Comparison of ENCODE assay signal across 18 cellular contexts in the genomic region with DNA sequence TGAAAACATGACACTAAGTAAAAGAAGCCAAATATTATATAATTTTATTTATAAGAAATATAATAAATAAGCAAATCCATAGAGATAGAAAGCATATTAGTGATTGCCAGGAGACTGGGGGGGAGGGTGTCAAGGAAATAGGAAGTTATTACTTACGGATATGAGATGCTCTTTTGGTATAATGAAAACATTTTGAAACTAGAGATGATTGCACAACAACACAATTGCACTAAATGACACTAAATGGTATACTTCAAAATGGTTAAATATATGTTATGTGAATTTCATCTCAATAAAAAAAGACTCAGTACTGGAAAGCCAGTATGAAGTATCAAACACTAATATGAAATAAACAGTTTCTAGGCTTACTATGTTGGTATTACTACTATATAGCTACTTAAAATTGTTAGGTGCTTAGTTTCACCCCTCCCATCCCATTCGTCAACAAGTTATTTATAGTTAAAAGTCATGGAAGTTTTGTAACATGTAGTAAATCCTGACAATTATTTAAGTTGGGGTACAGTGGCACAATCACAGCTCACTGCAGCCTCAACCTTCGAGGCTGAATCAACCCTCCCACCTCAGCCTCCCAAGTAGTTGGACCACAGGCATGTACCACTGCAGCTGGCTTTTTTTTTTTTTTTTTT.
"Had no signal": no experiment of that assay in that cellular context is flagged by ENCODE, and none has a peak within 500 bp of the region (broad histone marks: within the 10 kb centered on the region; RNA-seq: fewer than 3 reads in every experiment).

No MANE protein-coding gene starts in this region.

- ATAC-seq: esophagus mucosa, heart right ventricle, T-helper 17 cell had no signal

- H3K9me3 ChIP-seq: adrenal gland, left ventricle myocardium inferior, suprapubic skin, upper lobe of left lung had no signal

- H3K36me3 ChIP-seq: adrenal gland, suprapubic skin, upper lobe of left lung had no signal

- H3K27ac ChIP-seq: adrenal gland, heart right ventricle, left ventricle myocardium inferior, suprapubic skin had no signal

- H3K4me3 ChIP-seq: adrenal gland, heart right ventricle, left ventricle myocardium inferior, suprapubic skin, upper lobe of left lung had no signal

- DNase-seq: activated CD4-positive, alpha-beta T cell treated with anti-CD3 and anti-CD28 coated beads, Interleukin-2, amount 50 U/mL, for 1 hour; activated naive CD4-positive, alpha-beta T cell treated with anti-CD3 and anti-CD28 coated beads, Interleukin-2, amount 50 U/mL, for 16 hours; activated T-cell treated with anti-CD3 and anti-CD28 coated beads for 4 hours; adrenal gland; endodermal cell; foreskin fibroblast; heart right ventricle; left ventricle myocardium inferior; mesendoderm; nephron progenitor cell; stimulated activated CD4-positive, alpha-beta T cell treated with anti-CD3 and anti-CD28 coated beads, Interleukin-2, amount 100 ng/mL, for 48 hours; stimulated activated naive CD4-positive, alpha-beta T cell treated with Interleukin-2 at 50 U/mL for 16 hours; T-helper 17 cell; upper lobe of left lung had no signal

- FAIRE-seq: keratinocyte, TTC549 had no signal

- H3K4me1 ChIP-seq: adrenal gland, suprapubic skin had no signal

- H3K27me3 ChIP-seq: adrenal gland, heart right ventricle, suprapubic skin, upper lobe of left lung had no signal
